In the genomic region with DNA sequence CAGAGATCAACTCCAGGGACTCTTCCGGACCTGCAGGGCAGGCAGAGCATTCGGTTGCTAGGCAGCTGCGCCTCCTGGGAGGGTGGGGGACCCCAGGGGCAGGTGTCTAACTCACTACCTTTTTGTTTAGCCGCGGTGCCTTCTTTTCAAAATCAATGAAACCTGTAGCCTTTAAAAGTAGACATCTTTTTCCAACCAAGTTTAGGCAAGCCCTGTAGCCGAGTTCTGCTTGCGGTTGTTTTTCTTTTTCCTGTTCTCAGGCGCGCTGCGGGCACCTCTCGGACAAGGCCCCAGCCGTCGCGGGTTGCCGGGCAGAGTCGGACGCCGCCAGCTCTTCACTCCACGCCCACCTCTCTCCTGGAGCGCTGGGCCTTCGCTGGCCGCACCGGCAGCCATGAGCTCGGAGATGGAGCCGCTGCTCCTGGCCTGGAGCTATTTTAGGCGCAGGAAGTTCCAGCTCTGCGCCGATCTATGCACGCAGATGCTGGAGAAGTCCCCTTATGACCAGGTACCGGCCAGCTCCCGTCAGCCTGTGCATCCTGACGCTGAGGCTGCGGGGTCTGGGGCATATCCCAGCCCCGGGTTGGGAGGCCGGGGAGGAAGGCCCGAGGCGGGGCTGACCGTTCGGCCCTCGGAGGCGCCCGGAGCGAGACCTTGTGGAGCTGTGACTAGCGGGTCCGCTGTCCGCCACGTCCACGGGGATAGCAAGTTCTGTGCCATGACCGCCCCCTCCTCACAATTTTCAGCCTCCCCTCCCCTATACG, we compare ENCODE assay signal across 8 cellular contexts. TPM values are rescaled to one million over a fixed set of nuclear protein-coding genes. Genes with fewer than 3 reads are reported as not detected.
DNase-seq lines count a peak whose midpoint lies in the region; ATAC-seq, FAIRE-seq and TF ChIP-seq lines count a peak whose summit lies in the region.

A gene (plus strand): TSS at position 338 of the 764 bp plus-strand sequence. CDS start 57 bp downstream, at position 395.

- TF ChIP-seq POLR2A in GM12891 (IDR thresholded peaks at IDR 0.05; ENCODE audit: low read depth, low read length) = 0 out of 2 replicates have a peak, but pooled peaks have one; percentile 36
- peak; percentile 83 to 87 for TF ChIP-seq POLR2A in adrenal gland (IDR thresholded peaks at IDR 0.05)

- H3K4me3 ChIP-seq in adrenal gland = peak within 1 kb of the TSS; percentile 28 to 81 (median 70)
- H3K4me3 ChIP-seq in parathyroid adenoma (ENCODE audit: low read depth, low read length) = peak within 1 kb of the TSS; percentile 75
- H3K4me3 ChIP-seq in tibial artery = peak within 1 kb of the TSS; percentile 63 to 70

- peak in 1 of 6 experiments; percentile 26 for TF ChIP-seq CTCF in adrenal gland (IDR thresholded peaks at IDR 0.05)
- TF ChIP-seq CTCF in parathyroid adenoma (IDR thresholded peaks at IDR 0.05) = peak; percentile 7
- TF ChIP-seq CTCF in tibial artery (IDR thresholded peaks at IDR 0.05) = no peak

- ATAC-seq in HG02798 (IDR thresholded peaks at IDR 0.05; ENCODE audit: poor library complexity, unreplicated experiment) = peak; percentile 99

- H3K4me2 ChIP-seq in parathyroid adenoma (ENCODE audit: low read length) = peak within 1 kb of the TSS; percentile 96

- H3K79me2 ChIP-seq in parathyroid adenoma = peaks cover 6% of the 10 kb centered on the region

- 1% methylated on average over 14 to 50 of the region's 50 CpGs for WGBS in adrenal gland, 4 donors

- intact Hi-C loops in adrenal gland (cut with DNase I) (no loop called here), cardiac septum (cut with DNase I) (loop anchor here (2.0 kb wide), 1 partner anchor 32 kb away; a partner anchor contains a TSS), tibial artery (cut with DNase I; ENCODE audit: low total_unique reads) (no loop called here)

- DNase-seq in GM12891 (ENCODE audit: insufficient read length, low spot score) = peak; percentile 73
- DNase-seq in NCI-H1436 (lab: John Stamatoyannopoulos, UW) = peak; percentile 84
- peak; percentile 91 for DNase-seq in SW480 (ENCODE audit: low spot score)
- peak; percentile 88 to 92 (median 89) for DNase-seq in adrenal gland
- DNase-seq in cardiac septum (ENCODE audit: low spot score) = peak; percentile 94
- peak; percentile 81 to 91 for DNase-seq in tibial artery

- H2AFZ ChIP-seq in parathyroid adenoma = peak within 1 kb of the TSS; percentile 98

- H3K4me1 ChIP-seq in adrenal gland (replicated peaks in 1 of 2) (peaks cover 25 to 51% of the 10 kb centered on the region in 2 donors), parathyroid adenoma (no peaks in the 10 kb centered on the region), tibial artery (peaks cover 0 to 22% (median 7%) of the 10 kb centered on the region in 4 donors)

- H3K9ac ChIP-seq in parathyroid adenoma = peak within 1 kb of the TSS; percentile 68

- H3K27me3 ChIP-seq in adrenal gland = no peaks in the 10 kb centered on the region
- no peaks in the 10 kb centered on the region for H3K27me3 ChIP-seq in parathyroid adenoma (ENCODE audit: control insufficient read depth, insufficient read depth, low read length)
- no peaks in the 10 kb centered on the region for H3K27me3 ChIP-seq in tibial artery

- peak; percentile 89 for FAIRE-seq in GM12891 (lab: Jason Lieb, UNC)

- H3K36me3 ChIP-seq in adrenal gland (replicated peaks in 1 of 2) (no peaks in the 10 kb centered on the region), parathyroid adenoma (ENCODE audit: control insufficient read depth, insufficient read depth, low read length) (no peaks in the 10 kb centered on the region), tibial artery (no peaks in the 10 kb centered on the region)

- H3K9me3 ChIP-seq in adrenal gland (replicated peaks in 1 of 3) (no peaks in the 10 kb centered on the region), parathyroid adenoma (ENCODE audit: control insufficient read depth, low read length) (no peaks in the 10 kb centered on the region), tibial artery (no peaks in the 10 kb centered on the region)

- H3K27ac ChIP-seq in adrenal gland = peak within 1 kb of the TSS; percentile 72 to 94 (median 85)
- H3K27ac ChIP-seq in parathyroid adenoma = peak within 1 kb of the TSS; percentile 94
- H3K27ac ChIP-seq in tibial artery = peak within 1 kb of the TSS; percentile 73 to 75

TF ChIP-seq in GM12891, 5 proteins besides CTCF, POLR2A, EP300 and RAD21:
- TF ChIP-seq POLR2AphosphoS5 (IDR thresholded peaks at IDR 0.05; ENCODE audit: low read depth, low read length) (no peak), TAF1 (IDR thresholded peaks at IDR 0.05; ENCODE audit: low read depth, low read length) (0 out of 2 replicates have a peak, but pooled peaks have one; percentile 33)
TF ChIP-seq in GM12891: peak in this region for 1.

RNA-seq across cellular contexts. Expression of the gene that starts here (rescaled TPM):
- 1.4 TPM for polyA plus RNA-seq in GM12891 (2012; ENCODE audit: low read depth, missing spikeins)
- total RNA-seq in adrenal gland (100 to 1,000 TPM in 1 of 8 donors, 10 to 100 TPM in 7; 40.4 to 184 (median 71.1) TPM), cardiac septum (12.2 TPM)
- polyA plus RNA-seq in adrenal gland = 10 to 100 TPM; 53.5 to 68.5 (median 62.3) TPM

Comparison
In these comparisons a context has a peak if more than half of its experiments do, and no peak if none do; other contexts are left out.
1. Peak in every context shown above with its lines: DNase-seq, ATAC-seq, H3K4me3 ChIP-seq and H3K27ac ChIP-seq.